Comparison of ENCODE assay signal across 8 cellular contexts in genomic region chr17:39164675-39165143, GRCh38. TPM values are rescaled to one million over a fixed set of nuclear protein-coding genes. Genes with fewer than 3 reads are reported as not detected.
DNase-seq lines count a peak whose midpoint lies in the region; ATAC-seq, FAIRE-seq and TF ChIP-seq lines count a peak whose summit lies in the region.

No MANE protein-coding gene starts in this region.

- TF ChIP-seq EP300 in HepG2 (IDR thresholded peaks at IDR 0.05; ENCODE audit: low read depth in 2 of 2, low read length in 2 of 2) (no peak), HepG2 (CRISPR knock-in tag; IDR thresholded peaks at IDR 0.05; ENCODE audit: borderline replicate concordance) (no peak)

- peaks cover 14% of the 10 kb centered on the region; the same call in 1 of the 2 replicates for H3K4me1 ChIP-seq in HepG2 (ENCODE audit: insufficient read depth, low read length)

- H3K9ac ChIP-seq in HepG2 (ENCODE audit: insufficient read depth, low read depth, low read length): no peak overlapping the region

- H3K4me1 Mint-ChIP-seq in activated CD4-positive, alpha-beta T cell treated with anti-CD3 and anti-CD28 coated beads, Interleukin-2, amount 10 ng/mL, durations not matched to agents 7 days and 5 days: peaks cover 38% of the 10 kb centered on the region

- H3K27ac Mint-ChIP-seq in activated CD4-positive, alpha-beta T cell treated with anti-CD3 and anti-CD28 coated beads, Interleukin-2, amount 10 ng/mL, durations not matched to agents 7 days and 5 days: no peak overlapping the region

- H3K27me3 ChIP-seq in HepG2 (ENCODE audit: control insufficient read depth in 1 of 2, insufficient read depth in 2 of 2, low read length in 2 of 2): peaks cover 4 to 27% of the 10 kb centered on the region in 2 experiments; a peak in 4 of 5 replicates

- ATAC-seq in HG02759 (IDR thresholded peaks at IDR 0.05; ENCODE audit: unreplicated experiment) (peak; percentile 90), HepG2 (peak; percentile 83)

- H3K4me3 ChIP-seq in HepG2 (replicated peaks in 1 of 3; ENCODE audit: insufficient read depth in 1 of 3, low read depth in 2 of 3, low read length in 3 of 3): peak overlapping the region in 2 of 3 experiments; percentile 1 to 51; a peak in 3 of 6 replicates

- H3K9me3 ChIP-seq in HepG2 (ENCODE audit: low read length): no peaks in the 10 kb centered on the region

- peak; percentile 78 for DNase-seq in GDM1 (lab: John Stamatoyannopoulos, UW)
- peak; percentile 44 for DNase-seq in NCI-H510A (lab: John Stamatoyannopoulos, UW)
- peak; percentile 81 for DNase-seq in activated CD4-positive, alpha-beta T cell treated with anti-CD3 and anti-CD28 coated beads, Interleukin-2, amount 10 ng/mL, durations not matched to agents 7 days and 5 days
- peak; percentile 84 to 92 for DNase-seq in dermis microvascular lymphatic vessel endothelial cell (ENCODE audit: low read depth in 2 of 2)
- peak; percentile 57 for DNase-seq in HepG2 (ENCODE audit: low spot score)
- DNase-seq in stimulated activated CD4-positive, alpha-beta T cell treated with anti-CD3 and anti-CD28 coated beads, Interleukin-2, amount 100 ng/mL, for 48 hours: peak; percentile 68
- DNase-seq in NK-92 treated with Interleukin-12 subunit alpha and Interleukin-12 subunit beta, amount 100 ng/mL, for 24 hours (lab: John Stamatoyannopoulos, UW): no peak

- no peaks in the 10 kb centered on the region for H3K36me3 ChIP-seq in HepG2 (replicated peaks in 1 of 2; ENCODE audit: control insufficient read depth in 1 of 2, insufficient read depth in 2 of 2, low read length in 2 of 2)

- peak; percentile 57 for FAIRE-seq in HepG2 (lab: Jason Lieb, UNC)

- no peak overlapping the region for H2AFZ ChIP-seq in HepG2 (ENCODE audit: low read length)

- 10% methylated on average over 8 of the region's 15 CpGs for WGBS in HepG2 (ENCODE audit: low lambda C conversion rate)

- TF ChIP-seq CTCF in HepG2 (CRISPR knock-in tag; IDR thresholded peaks at IDR 0.05): peak; percentile 82

- H3K36me3 Mint-ChIP-seq in activated CD4-positive, alpha-beta T cell treated with anti-CD3 and anti-CD28 coated beads, Interleukin-2, amount 10 ng/mL, durations not matched to agents 7 days and 5 days (ENCODE audit: low read depth): peaks cover 5% of the 10 kb centered on the region

- no peak for TF ChIP-seq POLR2A in HepG2 (IDR thresholded peaks at IDR 0.05; ENCODE audit: insufficient read depth in 1 of 2, low read depth in 2 of 2, low read length in 2 of 2)

- H3K4me3 Mint-ChIP-seq in activated CD4-positive, alpha-beta T cell treated with anti-CD3 and anti-CD28 coated beads, Interleukin-2, amount 10 ng/mL, durations not matched to agents 7 days and 5 days: peak overlapping the region; percentile 81

- in situ Hi-C loops in HepG2 (cut with HindIII; ENCODE audit: extremely low pct_ligation_motif_present, low pct_unique_long_range_greater_than_20kb): loop anchor here (25.0 kb wide), 1 partner anchor 402 kb away; the partner anchor contains the start of gene PSMB3

- POLR2A ChIA-PET in activated CD4-positive, alpha-beta T cell treated with anti-CD3 and anti-CD28 coated beads, Interleukin-2, amount 10 ng/mL, durations not matched to agents 7 days and 5 days (lab: Charles Lee): no interaction called here
- POLR2A ChIA-PET in HepG2 (lab: Yijun Ruan, JAX): interaction anchor here (0.6 to 1.5 kb wide), 5 partner anchors 10 to 295 kb away, joined by 3 to 15 read pairs (median 4); partner anchors contain the start of genes LASP1 and RPL19

- no peaks in the 10 kb centered on the region for H3K79me2 ChIP-seq in HepG2 (ENCODE audit: insufficient read depth, low read length)

- intact Hi-C loops in HepG2 (cut with micrococcal nuclease; ENCODE audit: unreplicated experiment): no loop called here

- peak overlapping the region; percentile 65 for H3K4me2 ChIP-seq in HepG2 (ENCODE audit: low read depth, low read length)

- peaks cover 29% of the 10 kb centered on the region for H3K27me3 Mint-ChIP-seq in activated CD4-positive, alpha-beta T cell treated with anti-CD3 and anti-CD28 coated beads, Interleukin-2, amount 10 ng/mL, durations not matched to agents 7 days and 5 days

- no TSS peak for BruUV-seq in HepG2 (replicated peaks; lab: Mats Ljungman, UMichigan)

- 0 out of 2 replicates have a peak, but pooled peaks have one; percentile 34 for TF ChIP-seq RAD21 in HepG2 (CRISPR knock-in tag; IDR thresholded peaks at IDR 0.05)

- CTCF ChIA-PET in activated CD4-positive, alpha-beta T cell treated with anti-CD3 and anti-CD28 coated beads, Interleukin-2, amount 10 ng/mL, durations not matched to agents 7 days and 5 days (lab: Charles Lee): interaction anchor here (0.5 to 7.1 kb wide), 30 partner anchors 11 to 436 kb away, joined by 3 to 94 read pairs (median 4); partner anchors contain the start of genes FBXO47, PLXDC1, PSMB3 and RPL19
- CTCF ChIA-PET in HepG2 (lab: Yijun Ruan, JAX; ENCODE audit: low intra/inter-chr PET ratio, low total read pairs): interaction anchor here (0.8 to 2.0 kb wide), 6 partner anchors 10 to 182 kb away, joined by 3 to 4 read pairs (median 4); no protein-coding TSS in a partner anchor

- no peak overlapping the region for H3K27ac ChIP-seq in HepG2 (ENCODE audit: extremely low read length, insufficient read depth, low read length)

- H4K20me1 ChIP-seq in HepG2 (ENCODE audit: insufficient read depth, low read length): no peaks in the 10 kb centered on the region

- peaks cover 5% of the 10 kb centered on the region for H3K9me3 Mint-ChIP-seq in activated CD4-positive, alpha-beta T cell treated with anti-CD3 and anti-CD28 coated beads, Interleukin-2, amount 10 ng/mL, durations not matched to agents 7 days and 5 days

RNA-seq across cellular contexts. Expression of gene ARL5C, which starts 1.3 kb away (rescaled TPM):
- total RNA-seq in activated CD4-positive, alpha-beta T cell treated with anti-CD3 and anti-CD28 coated beads, Interleukin-2, amount 10 ng/mL, durations not matched to agents 7 days and 5 days: under 1 TPM in 1 of 2 experiments, not detected in 1; 0.15 TPM
- total RNA-seq in dermis microvascular lymphatic vessel endothelial cell (not detected in 2 replicates), HepG2 (2016; rRNA removed; fragmentation: Illumina TruSeq; extraction: Trizol) (not detected in 2 replicates)
- total RNA-seq in HepG2 (2016; cell fraction: cytosol; rRNA removed; fragmentation: Illumina TruSeq; extraction: Trizol; ENCODE audit: low read depth): not detected in 2 replicates
- not detected in 2 replicates for total RNA-seq in HepG2 (2016; cell fraction: insoluble cytoplasmic fraction; rRNA removed; fragmentation: Illumina TruSeq; extraction: Trizol)
- not detected in 2 replicates for total RNA-seq in HepG2 (2016; cell fraction: membrane; rRNA removed; fragmentation: Illumina TruSeq; extraction: Trizol)
- total RNA-seq in HepG2 (2016; cell fraction: nucleus; rRNA removed; fragmentation: Illumina TruSeq; extraction: Trizol): not detected in 2 replicates
- not detected in 2 replicates for polyA plus RNA-seq in HepG2 (2011; rRNA removed)
- not detected in 2 replicates for polyA plus RNA-seq in HepG2 (2011; cell fraction: cytosol; rRNA removed)
- not detected in 2 replicates for polyA plus RNA-seq in HepG2 (2011; cell fraction: nucleus; rRNA removed)
- polyA plus RNA-seq in HepG2 (2012): not detected in 2 replicates
- not detected in 2 replicates for polyA plus RNA-seq in HepG2 (2016; cell fraction: cytosol; fragmentation: Illumina TruSeq; extraction: Trizol; ENCODE audit: low read depth)
- not detected in 2 replicates for polyA plus RNA-seq in HepG2 (2016; cell fraction: insoluble cytoplasmic fraction; fragmentation: Illumina TruSeq; extraction: Trizol; ENCODE audit: low read depth)
- not detected in 2 replicates for polyA plus RNA-seq in HepG2 (2016; cell fraction: membrane; fragmentation: Illumina TruSeq; extraction: Trizol; ENCODE audit: low read depth)
- polyA plus RNA-seq in HepG2 (2016; cell fraction: nucleus; fragmentation: Illumina TruSeq; extraction: Trizol; ENCODE audit: insufficient read depth, low read depth): not detected in 2 replicates
- polyA minus RNA-seq in HepG2 (2011; rRNA and poly(A)+ RNA removed; ENCODE audit: low replicate concordance): 0.09 TPM in 1 of 2 replicates, not detected in the other
- polyA minus RNA-seq in HepG2 (2011; cell fraction: cytosol; rRNA and poly(A)+ RNA removed): not detected in 2 replicates
- polyA minus RNA-seq in HepG2 (2011; cell fraction: nucleus; rRNA and poly(A)+ RNA removed): not detected in 2 replicates

RNA-seq across cellular contexts. Expression of gene PLXDC1, which starts 13.3 kb away (rescaled TPM):
- total RNA-seq in activated CD4-positive, alpha-beta T cell treated with anti-CD3 and anti-CD28 coated beads, Interleukin-2, amount 10 ng/mL, durations not matched to agents 7 days and 5 days: 1 to 10 TPM; 6.0 to 6.3 TPM
- total RNA-seq in dermis microvascular lymphatic vessel endothelial cell (not detected in 2 replicates), HepG2 (2016; rRNA removed; fragmentation: Illumina TruSeq; extraction: Trizol) (not detected in 2 replicates)
- not detected in 2 replicates for total RNA-seq in HepG2 (2016; cell fraction: cytosol; rRNA removed; fragmentation: Illumina TruSeq; extraction: Trizol; ENCODE audit: low read depth)
- total RNA-seq in HepG2 (2016; cell fraction: insoluble cytoplasmic fraction; rRNA removed; fragmentation: Illumina TruSeq; extraction: Trizol): not detected in 2 replicates
- not detected in 2 replicates for total RNA-seq in HepG2 (2016; cell fraction: membrane; rRNA removed; fragmentation: Illumina TruSeq; extraction: Trizol)
- not detected in 2 replicates for total RNA-seq in HepG2 (2016; cell fraction: nucleus; rRNA removed; fragmentation: Illumina TruSeq; extraction: Trizol)
- polyA plus RNA-seq in HepG2 (2011; rRNA removed): not detected in 2 replicates
- polyA plus RNA-seq in HepG2 (2011; cell fraction: cytosol; rRNA removed): not detected in 2 replicates
- not detected in 2 replicates for polyA plus RNA-seq in HepG2 (2011; cell fraction: nucleus; rRNA removed)
- not detected in 2 replicates for polyA plus RNA-seq in HepG2 (2012)
- polyA plus RNA-seq in HepG2 (2016; cell fraction: cytosol; fragmentation: Illumina TruSeq; extraction: Trizol; ENCODE audit: low read depth): not detected in 2 replicates
- not detected in 2 replicates for polyA plus RNA-seq in HepG2 (2016; cell fraction: insoluble cytoplasmic fraction; fragmentation: Illumina TruSeq; extraction: Trizol; ENCODE audit: low read depth)
- polyA plus RNA-seq in HepG2 (2016; cell fraction: membrane; fragmentation: Illumina TruSeq; extraction: Trizol; ENCODE audit: low read depth): not detected in 2 replicates
- polyA plus RNA-seq in HepG2 (2016; cell fraction: nucleus; fragmentation: Illumina TruSeq; extraction: Trizol; ENCODE audit: insufficient read depth, low read depth): not detected in 2 replicates
- polyA minus RNA-seq in HepG2 (2011; rRNA and poly(A)+ RNA removed; ENCODE audit: low replicate concordance): 0.44 TPM in 1 of 2 replicates, not detected in the other
- polyA minus RNA-seq in HepG2 (2011; cell fraction: cytosol; rRNA and poly(A)+ RNA removed): not detected in 2 replicates
- polyA minus RNA-seq in HepG2 (2011; cell fraction: nucleus; rRNA and poly(A)+ RNA removed): not detected in 2 replicates

RNA-seq across cellular contexts. Expression of gene CACNB1, which starts 32.8 kb away (rescaled TPM):
- 10 to 100 TPM; 14.8 to 18.3 TPM for total RNA-seq in activated CD4-positive, alpha-beta T cell treated with anti-CD3 and anti-CD28 coated beads, Interleukin-2, amount 10 ng/mL, durations not matched to agents 7 days and 5 days
- total RNA-seq in dermis microvascular lymphatic vessel endothelial cell (0.90 and 1.6 TPM in 2 replicates), HepG2 (2016; rRNA removed; fragmentation: Illumina TruSeq; extraction: Trizol) (0.60 and 0.75 TPM in 2 replicates)
- 0.26 and 0.71 TPM in 2 replicates for total RNA-seq in HepG2 (2016; cell fraction: cytosol; rRNA removed; fragmentation: Illumina TruSeq; extraction: Trizol; ENCODE audit: low read depth)
- total RNA-seq in HepG2 (2016; cell fraction: insoluble cytoplasmic fraction; rRNA removed; fragmentation: Illumina TruSeq; extraction: Trizol): 0.19 and 0.84 TPM in 2 replicates
- 0.34 and 0.48 TPM in 2 replicates for total RNA-seq in HepG2 (2016; cell fraction: membrane; rRNA removed; fragmentation: Illumina TruSeq; extraction: Trizol)
- total RNA-seq in HepG2 (2016; cell fraction: nucleus; rRNA removed; fragmentation: Illumina TruSeq; extraction: Trizol): 1.8 TPM in 2 replicates
- polyA plus RNA-seq in HepG2 (2011; rRNA removed): 1.5 and 2.9 TPM in 2 replicates
- 0.50 and 0.51 TPM in 2 replicates for polyA plus RNA-seq in HepG2 (2011; cell fraction: cytosol; rRNA removed)
- 8.4 and 12.2 TPM in 2 replicates for polyA plus RNA-seq in HepG2 (2011; cell fraction: nucleus; rRNA removed)
- 1.3 and 1.5 TPM in 2 replicates for polyA plus RNA-seq in HepG2 (2012)
- polyA plus RNA-seq in HepG2 (2016; cell fraction: cytosol; fragmentation: Illumina TruSeq; extraction: Trizol; ENCODE audit: low read depth): 0.28 and 0.34 TPM in 2 replicates
- polyA plus RNA-seq in HepG2 (2016; cell fraction: insoluble cytoplasmic fraction; fragmentation: Illumina TruSeq; extraction: Trizol; ENCODE audit: low read depth): 0.47 and 0.96 TPM in 2 replicates
- polyA plus RNA-seq in HepG2 (2016; cell fraction: membrane; fragmentation: Illumina TruSeq; extraction: Trizol; ENCODE audit: low read depth): 0.38 and 0.40 TPM in 2 replicates
- 4.7 and 7.2 TPM in 2 replicates for polyA plus RNA-seq in HepG2 (2016; cell fraction: nucleus; fragmentation: Illumina TruSeq; extraction: Trizol; ENCODE audit: insufficient read depth, low read depth)
- 4.4 and 8.5 TPM in 2 replicates for polyA minus RNA-seq in HepG2 (2011; rRNA and poly(A)+ RNA removed; ENCODE audit: low replicate concordance)
- polyA minus RNA-seq in HepG2 (2011; cell fraction: cytosol; rRNA and poly(A)+ RNA removed): 0.40 and 1.3 TPM in 2 replicates
- polyA minus RNA-seq in HepG2 (2011; cell fraction: nucleus; rRNA and poly(A)+ RNA removed): 3.0 and 5.8 TPM in 2 replicates

RNA-seq across cellular contexts. Expression of gene RPL19, which starts 35.4 kb away (rescaled TPM):
- total RNA-seq in activated CD4-positive, alpha-beta T cell treated with anti-CD3 and anti-CD28 coated beads, Interleukin-2, amount 10 ng/mL, durations not matched to agents 7 days and 5 days: 1,000 to 10,000 TPM; 1,832 to 1,924 TPM
- 1,104 and 1,597 TPM in 2 replicates for total RNA-seq in dermis microvascular lymphatic vessel endothelial cell
- 2,768 and 3,257 TPM in 2 replicates for total RNA-seq in HepG2 (2016; rRNA removed; fragmentation: Illumina TruSeq; extraction: Trizol)
- total RNA-seq in HepG2 (2016; cell fraction: cytosol; rRNA removed; fragmentation: Illumina TruSeq; extraction: Trizol; ENCODE audit: low read depth): 3,353 and 3,708 TPM in 2 replicates
- 2,694 and 3,334 TPM in 2 replicates for total RNA-seq in HepG2 (2016; cell fraction: insoluble cytoplasmic fraction; rRNA removed; fragmentation: Illumina TruSeq; extraction: Trizol)
- total RNA-seq in HepG2 (2016; cell fraction: membrane; rRNA removed; fragmentation: Illumina TruSeq; extraction: Trizol): 5,175 and 5,294 TPM in 2 replicates
- total RNA-seq in HepG2 (2016; cell fraction: nucleus; rRNA removed; fragmentation: Illumina TruSeq; extraction: Trizol): 990 and 1,076 TPM in 2 replicates
- 2,522 and 2,554 TPM in 2 replicates for polyA plus RNA-seq in HepG2 (2011; rRNA removed)
- polyA plus RNA-seq in HepG2 (2011; cell fraction: cytosol; rRNA removed): 3,383 and 3,728 TPM in 2 replicates
- polyA plus RNA-seq in HepG2 (2011; cell fraction: nucleus; rRNA removed): 768 and 1,029 TPM in 2 replicates
- 2,340 and 2,506 TPM in 2 replicates for polyA plus RNA-seq in HepG2 (2012)
- polyA plus RNA-seq in HepG2 (2016; cell fraction: cytosol; fragmentation: Illumina TruSeq; extraction: Trizol; ENCODE audit: low read depth): 5,160 and 5,701 TPM in 2 replicates
- 4,287 and 4,430 TPM in 2 replicates for polyA plus RNA-seq in HepG2 (2016; cell fraction: insoluble cytoplasmic fraction; fragmentation: Illumina TruSeq; extraction: Trizol; ENCODE audit: low read depth)
- polyA plus RNA-seq in HepG2 (2016; cell fraction: membrane; fragmentation: Illumina TruSeq; extraction: Trizol; ENCODE audit: low read depth): 6,675 and 6,831 TPM in 2 replicates
- 2,116 and 2,174 TPM in 2 replicates for polyA plus RNA-seq in HepG2 (2016; cell fraction: nucleus; fragmentation: Illumina TruSeq; extraction: Trizol; ENCODE audit: insufficient read depth, low read depth)
- polyA minus RNA-seq in HepG2 (2011; rRNA and poly(A)+ RNA removed; ENCODE audit: low replicate concordance): 413 and 602 TPM in 2 replicates
- 764 and 846 TPM in 2 replicates for polyA minus RNA-seq in HepG2 (2011; cell fraction: cytosol; rRNA and poly(A)+ RNA removed)
- polyA minus RNA-seq in HepG2 (2011; cell fraction: nucleus; rRNA and poly(A)+ RNA removed): 184 and 212 TPM in 2 replicates
